14 cellular contexts compared by ENCODE assay signal in genomic region chr2:27893031-27893430, GRCh38. TPM values are rescaled to one million over a fixed set of nuclear protein-coding genes. Genes with fewer than 3 reads are reported as not detected.
DNase-seq lines count a peak whose midpoint lies in the region; ATAC-seq and TF ChIP-seq lines count a peak whose summit lies in the region.
"Had no signal": no experiment of that assay in that cellular context is flagged by ENCODE, and none has a peak within 500 bp of the region (broad histone marks: within the 10 kb centered on the region; RNA-seq: fewer than 3 reads in every experiment).

No MANE protein-coding gene starts in this region.

- H3K27ac ChIP-seq in PC-9 = no peak overlapping the region

- POLR2A ChIA-PET in PC-9 (lab: Charles Lee; ENCODE audit: unreplicated experiment) = interaction anchor here (0.6 kb wide), 1 partner anchor 14 kb away, joined by 3 read pairs; no protein-coding TSS in a partner anchor

- peaks cover 24% of the 10 kb centered on the region for H3K36me3 ChIP-seq in PC-9 (ENCODE audit: low read depth)

- H3K4me1 ChIP-seq in PC-9 (replicated peaks; ENCODE audit: insufficient read depth) = peaks cover 31% of the 10 kb centered on the region

- H3K27me3 ChIP-seq in PC-9 (ENCODE audit: insufficient read depth, low read depth) = no peaks in the 10 kb centered on the region

- no peaks in the 10 kb centered on the region for H4K20me1 ChIP-seq in PC-9 (ENCODE audit: insufficient read depth)

- peak overlapping the region; percentile 100 for H3K27ac Mint-ChIP-seq in effector memory CD8-positive, alpha-beta T cell
- H3K27ac Mint-ChIP-seq: H9, nephron progenitor cell had no signal

- ATAC-seq in effector memory CD8-positive, alpha-beta T cell (replicated peaks) = no peak
- ATAC-seq in left lobe of liver (no peak), HG03432 (IDR thresholded peaks at IDR 0.05; ENCODE audit: unreplicated experiment) (no peak)

- no peak for TF ChIP-seq CTCF in PC-9 (conservative IDR thresholded peaks at IDR 0.05)

- H3K4me2 ChIP-seq in PC-9 = 0 out of 2 replicates have a peak overlapping the region, but pooled peaks have one; percentile 7

- no peak overlapping the region for H2AFZ ChIP-seq in PC-9

- H3F3A ChIP-seq in PC-9 (ENCODE audit: insufficient read depth, low read depth) = peaks cover 15% of the 10 kb centered on the region

- H3K4me3 ChIP-seq in PC-9 = no peak overlapping the region

- H3K4me1 Mint-ChIP-seq in effector memory CD8-positive, alpha-beta T cell (ENCODE audit: low read depth in 2 of 2) = peaks cover 31 to 62% of the 10 kb centered on the region in 2 donors

- intact Hi-C loops in PC-9 (cut with micrococcal nuclease; ENCODE audit: unreplicated experiment) = loop anchor here (5.0 kb wide), 1 partner anchor 559 kb away; no protein-coding TSS in a partner anchor

- BruUV-seq in PC-9 (replicated peaks; lab: Mats Ljungman, UMichigan) = no TSS peak

- H3K9me2 ChIP-seq in PC-9 (ENCODE audit: insufficient read depth) = no peaks in the 10 kb centered on the region

- no peaks in the 10 kb centered on the region for H3K9me3 ChIP-seq in PC-9 (ENCODE audit: insufficient read depth, low read depth)

- no peak overlapping the region for H3K4me3 Mint-ChIP-seq in effector memory CD8-positive, alpha-beta T cell
- H3K4me3 Mint-ChIP-seq: H9, nephron progenitor cell had no signal

- no peaks in the 10 kb centered on the region for H3K9me3 Mint-ChIP-seq in effector memory CD8-positive, alpha-beta T cell
- H3K9me3 Mint-ChIP-seq: brain, H9, nephron progenitor cell had no signal

- peaks cover 46% of the 10 kb centered on the region for H3K79me2 ChIP-seq in PC-9 (ENCODE audit: low read depth)

- CTCF ChIA-PET in PC-9 (lab: Charles Lee) = no interaction called here

- DNase-seq in stimulated activated CD4-positive, alpha-beta T cell treated with anti-CD3 and anti-CD28 coated beads, Interleukin-4, amount 100 ng/mL, for 24 hours = peak; percentile 8
- no peak for DNase-seq in stimulated activated CD4-positive, alpha-beta T cell treated with anti-CD3 and anti-CD28 coated beads, Interleukin-2, amount 100 ng/mL, for 24 hours
- DNase-seq in PC-9 = no peak
- DNase-seq in effector memory CD8-positive, alpha-beta T cell = no peak
- no peak for DNase-seq in left lobe of liver (ENCODE audit: low spot score)
- no peak for DNase-seq in stimulated activated naive CD4-positive, alpha-beta T cell treated with Interleukin-2 at 50 U/mL for 16 hours (lab: John Stamatoyannopoulos, UW)
- DNase-seq: activated CD4-positive, CD25-positive, alpha-beta regulatory T cell treated with anti-CD3 and anti-CD28 coated beads, Interleukin-2, amount 50 U/mL, for 72 hours; H9; NCI-H1436; nephron progenitor cell; SHP77; stimulated activated CD4-positive, alpha-beta T cell treated with anti-CD3 and anti-CD28 coated beads, Interleukin-12 subunit alpha, Interleukin-12 subunit beta, amount 100 ng/mL, for 4 hours had no signal

- H3K36me3 Mint-ChIP-seq in effector memory CD8-positive, alpha-beta T cell (ENCODE audit: insufficient read depth) = peaks cover 50% of the 10 kb centered on the region

- H3K27me3 Mint-ChIP-seq in effector memory CD8-positive, alpha-beta T cell = peaks cover 0 to 8% of the 10 kb centered on the region in 2 donors

RNA-seq across cellular contexts. Expression of gene BABAM2, which starts 2.5 kb away (rescaled TPM):
- total RNA-seq in PC-9 (2021) = 45.9 and 46.1 TPM in 2 replicates
- 16.7 TPM for total RNA-seq in left lobe of liver

RNA-seq across cellular contexts. Expression of gene RBKS, which starts 2.8 kb away (rescaled TPM):
- total RNA-seq in PC-9 (2021) (4.5 and 6.8 TPM in 2 replicates), left lobe of liver (13.3 TPM)
